ENCODE assay signal across 15 cellular contexts in the genomic region with DNA sequence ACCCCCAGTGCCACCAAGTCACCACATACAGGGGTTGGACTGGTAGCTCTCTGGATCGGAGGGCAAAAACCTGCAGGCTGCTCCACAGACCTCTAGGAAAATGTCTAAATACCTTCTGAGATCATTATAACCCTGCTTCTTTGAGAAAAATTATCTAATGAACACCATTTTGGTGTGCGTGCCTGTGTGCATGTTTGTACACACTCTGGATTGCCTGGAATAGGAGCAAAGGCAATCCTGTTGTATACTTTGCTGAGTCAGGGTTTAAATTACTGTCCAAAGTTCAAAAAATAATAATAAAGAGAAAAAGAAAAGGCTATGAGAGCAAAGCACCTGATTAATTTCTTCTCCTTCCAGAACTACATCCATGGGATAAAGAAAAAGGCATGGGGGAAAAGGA. TPM values are rescaled to one million over a fixed set of nuclear protein-coding genes. Genes with fewer than 3 reads are reported as not detected.
A peak's percentile ranks its signal among the peaks of the same experiment; 100 is the strongest.
DNase-seq lines count a peak whose midpoint lies in the region; ATAC-seq, FAIRE-seq and TF ChIP-seq lines count a peak whose summit lies in the region.
"Had no signal": no experiment of that assay in that cellular context is flagged by ENCODE, and none has a peak within 500 bp of the region (broad histone marks: within the 10 kb centered on the region; RNA-seq: fewer than 3 reads in every experiment).

No MANE protein-coding gene starts in this region.

- H3K4me3 ChIP-seq in liver (ENCODE audit: low read depth in 1 of 3, low read length in 3 of 3) (no peak overlapping the region), heart left ventricle (peak overlapping the region in 1 of 12 donors; percentile 0)
- H3K4me3 ChIP-seq: body of pancreas, prostate gland, uterus had no signal

- H3K27ac ChIP-seq in liver (ENCODE audit: low read depth in 1 of 2, low read length in 2 of 2) (peak overlapping the region; percentile 2 to 62), heart left ventricle (peak overlapping the region in 2 of 12 donors; percentile 41 to 85)
- H3K27ac ChIP-seq: body of pancreas, prostate gland, uterus had no signal

- H3K4me1 ChIP-seq in liver (ENCODE audit: control insufficient read depth in 4 of 4, insufficient read depth in 4 of 4, low read length in 3 of 4): peaks cover 9 to 28% (median 19%) of the 10 kb centered on the region in 4 donors
- H3K4me1 ChIP-seq in heart left ventricle: peaks cover 0 to 85% (median 14%) of the 10 kb centered on the region in 12 donors
- H3K4me1 ChIP-seq: body of pancreas, prostate gland, uterus had no signal

- CTCF ChIA-PET in activated B cell treated with CpG ODN at 0.5 μM for 24 hours (lab: Charles Lee): interaction anchor here (1.0 to 5.4 kb wide), 3 partner anchors 15 to 140 kb away, joined by 3 to 38 read pairs (median 8); no protein-coding TSS in a partner anchor

- H3K27me3 Mint-ChIP-seq in stimulated activated naive CD8-positive, alpha-beta T cell treated with anti-CD3 and anti-CD28 coated beads, Interleukin-15, Interleukin-2, amounts not matched to agents 100 ng/mL and 50 ng/mL, for 24 hours: no peaks in the 10 kb centered on the region
- H3K27me3 Mint-ChIP-seq in activated B cell treated with CpG ODN at 0.5 μM for 24 hours: peaks cover 25% of the 10 kb centered on the region

- peaks cover under 1% of the 10 kb centered on the region for H3K9me3 Mint-ChIP-seq in stimulated activated naive CD8-positive, alpha-beta T cell treated with anti-CD3 and anti-CD28 coated beads, Interleukin-15, Interleukin-2, amounts not matched to agents 100 ng/mL and 50 ng/mL, for 24 hours
- no peaks in the 10 kb centered on the region for H3K9me3 Mint-ChIP-seq in activated B cell treated with CpG ODN at 0.5 μM for 24 hours

- no peaks in the 10 kb centered on the region for H3K9me3 ChIP-seq in liver (ENCODE audit: control insufficient read depth in 4 of 4, low read length in 3 of 4)
- no peaks in the 10 kb centered on the region for H3K9me3 ChIP-seq in heart left ventricle
- H3K9me3 ChIP-seq: body of pancreas, prostate gland, uterus had no signal

- TF ChIP-seq RAD21 in liver (IDR thresholded peaks at IDR 0.05): no peak

- no peak for ATAC-seq in stimulated activated naive CD8-positive, alpha-beta T cell treated with anti-CD3 and anti-CD28 coated beads, Interleukin-15, Interleukin-2, amounts not matched to agents 100 U/mL and 50 U/mL, for 24 hours
- ATAC-seq in activated B cell treated with CpG ODN at 0.5 μM for 24 hours (ENCODE audit: low read depth): no peak
- ATAC-seq in heart left ventricle: no peak
- ATAC-seq: body of pancreas had no signal

- intact Hi-C loops in activated B cell treated with CpG ODN at 0.5 μM for 24 hours (cut with micrococcal nuclease) (loop anchor here (1.0 to 2.0 kb wide), 2 partner anchors 15 to 31 kb away; no protein-coding TSS in a partner anchor), heart left ventricle (cut with DNase I) (no loop called here)

- POLR2A ChIA-PET in activated B cell treated with CpG ODN at 0.5 μM for 24 hours (lab: Charles Lee): interaction anchor here (1.0 to 4.3 kb wide), 14 partner anchors 12 to 577 kb away, joined by 3 to 25 read pairs (median 5); partner anchors contain the start of genes DDX6, JAML, KMT2A and MPZL2

- DNase-seq in stimulated activated naive CD8-positive, alpha-beta T cell treated with anti-CD3 and anti-CD28 coated beads, Interleukin-15, Interleukin-2, amounts not matched to agents 100 U/mL and 50 U/mL, for 24 hours: no peak
- DNase-seq in activated B cell treated with CpG ODN at 0.5 μM for 24 hours: no peak
- DNase-seq in urothelium cell line (ENCODE audit: low spot score): no peak
- no peak for DNase-seq in heart left ventricle
- no peak for DNase-seq in H54 (ENCODE audit: insufficient read length, low spot score)
- DNase-seq in foreskin melanocyte: no peak
- DNase-seq: GOT3, NCI-H2029, Right ventricle myocardium superior, uterus had no signal

- peak overlapping the region; percentile 89 for H3K4me3 Mint-ChIP-seq in stimulated activated naive CD8-positive, alpha-beta T cell treated with anti-CD3 and anti-CD28 coated beads, Interleukin-15, Interleukin-2, amounts not matched to agents 100 ng/mL and 50 ng/mL, for 24 hours
- H3K4me3 Mint-ChIP-seq in activated B cell treated with CpG ODN at 0.5 μM for 24 hours: peak overlapping the region; percentile 60

- no peak overlapping the region for H3K9ac ChIP-seq in liver (ENCODE audit: low read depth in 1 of 2, low read length in 2 of 2)

- TF ChIP-seq CTCF in activated B cell treated with CpG ODN at 0.5 μM for 24 hours (IDR thresholded peaks at IDR 0.05): no peak
- no peak for TF ChIP-seq CTCF in liver (IDR thresholded peaks at IDR 0.05; ENCODE audit: low read depth, low read length, missing input control)
- TF ChIP-seq CTCF in heart left ventricle (IDR thresholded peaks at IDR 0.05): no peak

- H3K27me3 ChIP-seq in liver (ENCODE audit: control insufficient read depth in 4 of 4, insufficient read depth in 4 of 4, low read length in 3 of 4): no peaks in the 10 kb centered on the region
- H3K27me3 ChIP-seq in heart left ventricle: no peaks in the 10 kb centered on the region
- H3K27me3 ChIP-seq: body of pancreas, uterus had no signal

- WGBS in liver: 55% methylated on average over 2 of the region's 2 CpGs
- WGBS in heart left ventricle, 4 donors: 92 to 98% (median 96%) methylated on average over 2 of the region's 2 CpGs

- peaks cover 72% of the 10 kb centered on the region for H3K36me3 Mint-ChIP-seq in stimulated activated naive CD8-positive, alpha-beta T cell treated with anti-CD3 and anti-CD28 coated beads, Interleukin-15, Interleukin-2, amounts not matched to agents 100 ng/mL and 50 ng/mL, for 24 hours (ENCODE audit: low read depth)
- H3K36me3 Mint-ChIP-seq in activated B cell treated with CpG ODN at 0.5 μM for 24 hours (ENCODE audit: low read depth): no peaks in the 10 kb centered on the region

- no peaks in the 10 kb centered on the region for H3K36me3 ChIP-seq in liver (ENCODE audit: control insufficient read depth in 4 of 4, insufficient read depth in 3 of 4, low read depth in 1 of 4, low read length in 3 of 4)
- H3K36me3 ChIP-seq in heart left ventricle: peaks cover 0 to 14% (median 0%) of the 10 kb centered on the region in 9 donors
- H3K36me3 ChIP-seq: prostate gland, uterus had no signal

- peak overlapping the region; percentile 99 for H3K27ac Mint-ChIP-seq in stimulated activated naive CD8-positive, alpha-beta T cell treated with anti-CD3 and anti-CD28 coated beads, Interleukin-15, Interleukin-2, amounts not matched to agents 100 ng/mL and 50 ng/mL, for 24 hours
- peak overlapping the region; percentile 67 for H3K27ac Mint-ChIP-seq in activated B cell treated with CpG ODN at 0.5 μM for 24 hours

- FAIRE-seq in urothelium cell line (lab: Jason Lieb, UNC) (no peak), H54 (lab: Jason Lieb, UNC) (no peak)

- TF ChIP-seq POLR2A in heart left ventricle (IDR thresholded peaks at IDR 0.05) (no peak), H54 (IDR thresholded peaks at IDR 0.05; ENCODE audit: low read depth, low read length) (no peak)

- peaks cover 86% of the 10 kb centered on the region for H3K4me1 Mint-ChIP-seq in stimulated activated naive CD8-positive, alpha-beta T cell treated with anti-CD3 and anti-CD28 coated beads, Interleukin-15, Interleukin-2, amounts not matched to agents 100 ng/mL and 50 ng/mL, for 24 hours (ENCODE audit: low read depth)
- peaks cover 57% of the 10 kb centered on the region for H3K4me1 Mint-ChIP-seq in activated B cell treated with CpG ODN at 0.5 μM for 24 hours

TF ChIP-seq in liver, 16 proteins besides CTCF, POLR2A, EP300 and RAD21:
- TF ChIP-seq RXRA (IDR thresholded peaks at IDR 0.05): peak in 1 of 2 donors; percentile 37
- peak; percentile 39 to 75 for TF ChIP-seq HNF4A (conservative IDR thresholded peaks at IDR 0.05)
- TF ChIP-seq FOXA1 (IDR thresholded peaks at IDR 0.05): peak; percentile 43
- no peak for TF ChIP-seq GABPA (IDR thresholded peaks at IDR 0.05 in 1 of 2, conservative IDR thresholded peaks at IDR 0.05 in 1 of 2)
- TF ChIP-seq FOXA2 (IDR thresholded peaks at IDR 0.05): peak; percentile 23
- TF ChIP-seq JUND (IDR thresholded peaks at IDR 0.05): peak in 1 of 2 donors; percentile 44
- TF ChIP-seq TAF1 (conservative IDR thresholded peaks at IDR 0.05): no peak
- peak; percentile 21 for TF ChIP-seq YY1 (IDR thresholded peaks at IDR 0.05)
TF ChIP-seq in liver: peak in this region for 6.

RNA-seq across cellular contexts. Expression of gene JAML, which starts 11.0 kb away (rescaled TPM):
- total RNA-seq in activated B cell treated with CpG ODN at 0.5 μM for 24 hours (1.2 and 1.5 TPM in 2 replicates), liver (10 to 100 TPM in 1 of 2 donors, 1 to 10 TPM in 1; 9.6 to 13.5 TPM), heart left ventricle (10 to 100 TPM in 2 of 9 donors, 1 to 10 TPM in 6, under 1 TPM in 1; 0.90 to 18.4 (median 2.0) TPM)
- polyA plus RNA-seq in liver (1 to 10 TPM; 2.2 to 3.4 TPM), heart left ventricle (1 to 10 TPM; 1.4 to 1.6 TPM)
- polyA plus RNA-seq: BJ had no signal

RNA-seq across cellular contexts. Expression of gene SCN2B, which starts 37.3 kb away (rescaled TPM):
- not detected in 2 replicates for total RNA-seq in activated B cell treated with CpG ODN at 0.5 μM for 24 hours
- total RNA-seq in liver: under 1 TPM in 1 of 2 donors, not detected in 1; 0.05 TPM
- under 1 TPM in 1 of 2 donors, not detected in 1; 0.01 TPM for polyA plus RNA-seq in liver
- total RNA-seq in heart left ventricle: 10 to 100 TPM in 5 of 9 donors, 1 to 10 TPM in 4; 3.6 to 32.5 (median 11.8) TPM
- polyA plus RNA-seq in heart left ventricle: 10 to 100 TPM in 1 of 2 donors, 1 to 10 TPM in 1; 5.0 to 17.5 TPM
- polyA plus RNA-seq: BJ had no signal

RNA-seq across cellular contexts. Expression of gene MPZL3, which starts 38.4 kb away (rescaled TPM):
- total RNA-seq in activated B cell treated with CpG ODN at 0.5 μM for 24 hours (2.9 and 3.7 TPM in 2 replicates), liver (1 to 10 TPM; 4.1 to 6.9 TPM), heart left ventricle (1 to 10 TPM; 1.3 to 6.2 (median 3.3) TPM)
- polyA plus RNA-seq in liver (1 to 10 TPM; 2.5 to 2.9 TPM), heart left ventricle (1 to 10 TPM; 1.3 to 4.2 TPM)

RNA-seq across cellular contexts. Expression of gene MPZL2, which starts 50.3 kb away (rescaled TPM):
- total RNA-seq in activated B cell treated with CpG ODN at 0.5 μM for 24 hours (0.29 TPM in 1 of 2 replicates, not detected in the other), liver (10 to 100 TPM; 14.4 to 17.2 TPM), heart left ventricle (10 to 100 TPM in 7 of 9 donors, 1 to 10 TPM in 2; 8.3 to 29.6 (median 13.2) TPM)
- polyA plus RNA-seq in liver (1 to 10 TPM; 8.4 to 9.3 TPM), heart left ventricle (1 to 10 TPM; 7.4 to 7.7 TPM)
- polyA plus RNA-seq: BJ had no signal
